Comparison of ENCODE assay signal across 17 cellular contexts in genomic region chr4:162341533-162341932, GRCh38.
DNase-seq lines count a peak whose midpoint lies in the region; ATAC-seq and TF ChIP-seq lines count a peak whose summit lies in the region.
"Had no signal": no experiment of that assay in that cellular context is flagged by ENCODE, and none has a peak within 500 bp of the region (broad histone marks: within the 10 kb centered on the region; RNA-seq: fewer than 3 reads in every experiment).

No MANE protein-coding gene starts in this region.

- TF ChIP-seq CTCF in mucosa of descending colon (IDR thresholded peaks at IDR 0.05), result no peak

- no peak overlapping the region for H3K4me3 ChIP-seq in mucosa of descending colon
- H3K4me3 ChIP-seq: BLaER1 treated with 17β-estradiol and CSF1 and Interleukin-3, amounts not matched to agents 10 nM and 100 nM; HAP-1 had no signal

- ATAC-seq in mucosa of descending colon (peak; percentile 93), HG03520 (IDR thresholded peaks at IDR 0.05; ENCODE audit: unreplicated experiment) (no peak), HG03135 (IDR thresholded peaks at IDR 0.05; ENCODE audit: unreplicated experiment) (no peak)

- H3K9me3 ChIP-seq in mucosa of descending colon, result no peaks in the 10 kb centered on the region
- H3K9me3 ChIP-seq: BE2C; BLaER1 treated with 17β-estradiol and CSF1 and Interleukin-3, amounts not matched to agents 10 nM and 100 nM; HAP-1 had no signal

- peak; percentile 44 for DNase-seq in NCI-H748 (lab: John Stamatoyannopoulos, UW; ENCODE audit: unreplicated experiment)
- no peak for DNase-seq in NCI-H748 treated with DMSO at 0.1 percent for 48 hours (lab: John Stamatoyannopoulos, UW)
- peak; percentile 65 for DNase-seq in NCI-H69 (lab: John Stamatoyannopoulos, UW)
- no peak for DNase-seq in mucosa of descending colon
- DNase-seq: BE2C; Calu3; CD4-positive, alpha-beta T cell; CD8-positive, alpha-beta memory T cell; COR-L47; DMS79 treated with DMSO at 0.1 percent for 48 hours; GF-D8; GOT3; HFFc6 had no signal

- intact Hi-C loops in mucosa of descending colon (cut with DNase I, micrococcal nuclease), result no loop called here

- H3K36me3 ChIP-seq in mucosa of descending colon (ENCODE audit: low read depth), result no peaks in the 10 kb centered on the region
- H3K36me3 ChIP-seq: BE2C; BLaER1 treated with 17β-estradiol and CSF1 and Interleukin-3, amounts not matched to agents 10 nM and 100 nM; HAP-1 had no signal

- H3K4me1 ChIP-seq in mucosa of descending colon (ENCODE audit: low read depth), result no peaks in the 10 kb centered on the region
- H3K4me1 ChIP-seq: BE2C; BLaER1 treated with 17β-estradiol and CSF1 and Interleukin-3, amounts not matched to agents 10 nM and 100 nM; HAP-1 had no signal

Comparison
In these comparisons a context has a peak if more than half of its experiments do, and no peak if none do; other contexts are left out.
1. DNase-seq: peak in NCI-H748 (single experiment) and NCI-H69 (single experiment); none in NCI-H748 treated with DMSO at 0.1 percent for 48 hours (single experiment) and mucosa of descending colon (0 of 3).